In the genomic region with DNA sequence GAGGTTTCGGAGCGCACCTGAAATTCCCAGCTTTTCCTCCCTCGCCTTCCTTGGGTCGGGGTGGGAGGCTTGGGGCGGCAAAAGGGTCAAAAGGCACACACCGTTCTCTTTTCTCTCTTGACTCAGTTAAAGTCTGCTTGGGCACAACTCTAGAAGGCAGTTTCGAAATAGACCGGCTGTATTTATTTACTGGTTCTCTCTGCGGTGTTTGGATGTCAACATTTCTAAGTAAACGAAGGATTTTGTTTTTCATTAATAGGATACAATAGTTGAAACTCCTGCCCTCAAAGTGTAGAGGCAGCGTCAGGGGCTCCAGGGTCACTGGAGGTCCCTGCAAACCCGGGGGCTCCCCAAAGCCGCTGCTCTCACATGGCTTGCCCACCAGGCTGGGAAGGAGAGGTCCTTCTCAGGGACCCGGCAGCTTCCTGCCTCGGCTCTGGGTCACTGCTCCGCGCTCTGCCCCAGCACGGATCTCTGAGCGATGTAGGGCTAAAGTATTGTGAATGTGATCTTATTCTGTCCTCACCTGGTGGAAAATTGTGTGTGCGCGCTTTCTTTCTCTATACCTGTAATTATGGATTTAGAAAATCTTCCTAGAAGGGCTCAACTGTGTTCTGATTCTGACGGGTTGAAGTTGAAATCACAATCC, we compare ENCODE assay signal across 1 cellular context.
TF ChIP-seq lines count a peak whose summit lies in the region.

No MANE protein-coding gene starts in this region.

TF ChIP-seq in K562, 482 proteins besides CTCF, POLR2A, EP300 and RAD21:
- peak; percentile 45 for TF ChIP-seq CBX8 (IDR thresholded peaks at IDR 0.05; ENCODE audit: borderline replicate concordance, extremely low read depth, low read depth, low read length, poor library complexity, severe bottlenecking)
- no peak for TF ChIP-seq NFIX (CRISPR knock-in tag; IDR thresholded peaks at IDR 0.05; ENCODE audit: low read depth)
- no peak for TF ChIP-seq FOXJ2 (tag; IDR thresholded peaks at IDR 0.05)
- peak; percentile 1 for TF ChIP-seq ZFP36 (IDR thresholded peaks at IDR 0.05; ENCODE audit: low read depth, low read length, partially characterized antibody)
- TF ChIP-seq JUN (IDR thresholded peaks at IDR 0.05; ENCODE audit: borderline replicate concordance, low read depth, low read length) = no peak
- TF ChIP-seq JUN (CRISPR knock-in tag; IDR thresholded peaks at IDR 0.05; ENCODE audit: borderline replicate concordance) = no peak
- TF ChIP-seq SMC3 (conservative IDR thresholded peaks at IDR 0.05; ENCODE audit: insufficient read depth, low read depth, low read length) = no peak
